ENCODE assay signal across 18 cellular contexts in genomic region chr7:71290382-71290781, GRCh38.
"Had no signal": no experiment of that assay in that cellular context is flagged by ENCODE, and none has a peak within 500 bp of the region (broad histone marks: within the 10 kb centered on the region; RNA-seq: fewer than 3 reads in every experiment).

No MANE protein-coding gene starts in this region.

- H3K27me3 ChIP-seq: testis, uterus had no signal

- DNase-seq: activated CD4-positive, alpha-beta memory T cell treated with anti-CD3 and anti-CD28 coated beads, Interleukin-2, amount 10 ng/mL, durations not matched to agents 7 days and 5 days; activated CD4-positive, alpha-beta T cell treated with anti-CD3 and anti-CD28 coated beads for 36 hours; activated naive CD4-positive, alpha-beta T cell; activated T-cell treated with anti-CD3 and anti-CD28 coated beads, Interleukin-2, amount 50 U/mL, for 48 hours; central memory CD4-positive, alpha-beta T cell; effector memory CD8-positive, alpha-beta T cell; mucosa of descending colon; occipital lobe; psoas muscle; stimulated activated CD4-positive, alpha-beta T cell treated with anti-CD3 and anti-CD28 coated beads, Interleukin-4, amount 100 ng/mL, for 1 hour; stimulated activated naive CD8-positive, alpha-beta T cell treated with anti-CD3 and anti-CD28 coated beads, Interleukin-15, amount 100 ng/mL, for 72 hours; T-cell; T1000; testis; uterus had no signal

- H3K36me3 Mint-ChIP-seq: natural killer cell treated with Interleukin-12 subunit alpha and Interleukin-12 subunit beta and Interleukin-15 and Interleukin-18, amount 100 ng/mL, for 72 hours; T-cell had no signal

- H3K27ac Mint-ChIP-seq: activated CD4-positive, alpha-beta memory T cell treated with anti-CD3 and anti-CD28 coated beads, Interleukin-2, amount 10 ng/mL, durations not matched to agents 7 days and 5 days; activated CD4-positive, alpha-beta T cell treated with anti-CD3 and anti-CD28 coated beads for 36 hours; dendritic cell treated with granulocyte-macrophage colony-stimulating factor and Interleukin-4, amounts not matched to agents 40 ng/mL and 50 ng/mL, for 4 days; effector memory CD8-positive, alpha-beta T cell; natural killer cell treated with Interleukin-12 subunit alpha and Interleukin-12 subunit beta and Interleukin-15 and Interleukin-18, amount 100 ng/mL, for 72 hours; stimulated activated naive CD8-positive, alpha-beta T cell treated with anti-CD3 and anti-CD28 coated beads, Interleukin-15, amount 100 ng/mL, for 72 hours; T-cell had no signal

- H3K4me3 Mint-ChIP-seq: activated CD4-positive, alpha-beta memory T cell treated with anti-CD3 and anti-CD28 coated beads, Interleukin-2, amount 10 ng/mL, durations not matched to agents 7 days and 5 days; activated CD4-positive, alpha-beta T cell treated with anti-CD3 and anti-CD28 coated beads for 36 hours; dendritic cell treated with granulocyte-macrophage colony-stimulating factor and Interleukin-4, amounts not matched to agents 40 ng/mL and 50 ng/mL, for 4 days; effector memory CD8-positive, alpha-beta T cell; natural killer cell treated with Interleukin-12 subunit alpha and Interleukin-12 subunit beta and Interleukin-15 and Interleukin-18, amount 100 ng/mL, for 72 hours; stimulated activated naive CD8-positive, alpha-beta T cell treated with anti-CD3 and anti-CD28 coated beads, Interleukin-15, amount 100 ng/mL, for 72 hours; T-cell had no signal

- ATAC-seq: activated CD4-positive, alpha-beta T cell treated with anti-CD3 and anti-CD28 coated beads for 36 hours; effector memory CD8-positive, alpha-beta T cell; mucosa of descending colon; natural killer cell treated with Interleukin-12 subunit alpha and Interleukin-12 subunit beta and Interleukin-15 and Interleukin-18, amount 100 ng/mL, for 72 hours; psoas muscle; stimulated activated naive CD8-positive, alpha-beta T cell treated with anti-CD3 and anti-CD28 coated beads, Interleukin-15, amount 100 ng/mL, for 72 hours; T-cell had no signal

- H3K27ac ChIP-seq: psoas muscle, testis, uterus, VCaP had no signal

- H3K9me3 Mint-ChIP-seq: natural killer cell treated with Interleukin-12 subunit alpha and Interleukin-12 subunit beta and Interleukin-15 and Interleukin-18, amount 100 ng/mL, for 72 hours had no signal

- H3K36me3 ChIP-seq: uterus had no signal

- H3K4me3 ChIP-seq: mucosa of descending colon, psoas muscle, testis, uterus had no signal

- H3K27me3 Mint-ChIP-seq: activated CD4-positive, alpha-beta memory T cell treated with anti-CD3 and anti-CD28 coated beads, Interleukin-2, amount 10 ng/mL, durations not matched to agents 7 days and 5 days; activated CD4-positive, alpha-beta T cell treated with anti-CD3 and anti-CD28 coated beads for 36 hours; dendritic cell treated with granulocyte-macrophage colony-stimulating factor and Interleukin-4, amounts not matched to agents 40 ng/mL and 50 ng/mL, for 4 days; effector memory CD8-positive, alpha-beta T cell; natural killer cell treated with Interleukin-12 subunit alpha and Interleukin-12 subunit beta and Interleukin-15 and Interleukin-18, amount 100 ng/mL, for 72 hours; stimulated activated naive CD8-positive, alpha-beta T cell treated with anti-CD3 and anti-CD28 coated beads, Interleukin-15, amount 100 ng/mL, for 72 hours; T-cell had no signal

- H3K4me1 ChIP-seq: psoas muscle, uterus had no signal

- H3K4me1 Mint-ChIP-seq: activated CD4-positive, alpha-beta memory T cell treated with anti-CD3 and anti-CD28 coated beads, Interleukin-2, amount 10 ng/mL, durations not matched to agents 7 days and 5 days; activated CD4-positive, alpha-beta T cell treated with anti-CD3 and anti-CD28 coated beads for 36 hours; stimulated activated naive CD8-positive, alpha-beta T cell treated with anti-CD3 and anti-CD28 coated beads, Interleukin-15, amount 100 ng/mL, for 72 hours; T-cell had no signal

- H3K9me3 ChIP-seq: psoas muscle, testis, uterus had no signal
